Comparison of ENCODE assay signal across 9 cellular contexts in genomic region chr11:64165842-64166635, GRCh38. TPM values are rescaled to one million over a fixed set of nuclear protein-coding genes. Genes with fewer than 3 reads are reported as not detected.
DNase-seq lines count a peak whose midpoint lies in the region; ATAC-seq, FAIRE-seq and TF ChIP-seq lines count a peak whose summit lies in the region.
"Had no signal": no experiment of that assay in that cellular context is flagged by ENCODE, and none has a peak within 500 bp of the region (broad histone marks: within the 10 kb centered on the region; RNA-seq: fewer than 3 reads in every experiment).

Gene MACROD1, minus strand, starts transcription at chr11:64166113. Its CDS starts 119 bp downstream, at chr11:64165994.

- peak within 1 kb of the TSS; percentile 66 for H2AFZ ChIP-seq in keratinocyte (ENCODE audit: control insufficient read depth, low read length)

- H3K9ac ChIP-seq in keratinocyte (ENCODE audit: control insufficient read depth, extremely low read depth, insufficient read depth, low read length), result peak within 1 kb of the TSS; percentile 64

- peak within 1 kb of the TSS; percentile 86 for H3K4me3 Mint-ChIP-seq in central memory CD8-positive, alpha-beta T cell

- no peak for TF ChIP-seq CTCF in keratinocyte (optimal IDR thresholded peaks at IDR 0.05 in 1 of 3, IDR thresholded peaks at IDR 0.05 in 1 of 3, conservative IDR thresholded peaks at IDR 0.05 in 1 of 3; ENCODE audit: extremely low read depth in 1 of 3, insufficient read depth in 2 of 3, low read length in 3 of 3)

- H3K9me3 Mint-ChIP-seq in central memory CD8-positive, alpha-beta T cell, result no peaks in the 10 kb centered on the region

- dilution Hi-C loops in keratinocyte (cut with MboI; ENCODE audit: extremely low pct_ligation_motif_present, low sequenced_read_pairs), result no loop called here

- no peaks in the 10 kb centered on the region for H3K9me3 ChIP-seq in keratinocyte (ENCODE audit: control insufficient read depth, low read depth, low read length)

- peak within 1 kb of the TSS; percentile 87 for H3K4me2 ChIP-seq in keratinocyte (ENCODE audit: control insufficient read depth, extremely low read depth, insufficient read depth, low read depth, low read length)

- peak within 1 kb of the TSS; percentile 49 to 78 (median 71) for H3K4me3 ChIP-seq in keratinocyte (ENCODE audit: control insufficient read depth in 2 of 3, extremely low read depth in 1 of 3, insufficient read depth in 2 of 3, low read depth in 1 of 3, low read length in 3 of 3)

- peak; percentile 17 for DNase-seq in NCI-H2107 treated with DMSO at 0.1 percent for 48 hours (lab: John Stamatoyannopoulos, UW; ENCODE audit: unreplicated experiment)
- no peak for DNase-seq in NCI-H2107 (lab: John Stamatoyannopoulos, UW)
- DNase-seq in NCI-H2196 treated with DMSO at 0.1 percent for 48 hours (lab: John Stamatoyannopoulos, UW; ENCODE audit: unreplicated experiment), result peak; percentile 45
- DNase-seq in activated CD4-positive, CD25-positive, alpha-beta regulatory T cell (lab: John Stamatoyannopoulos, UW), result peak; percentile 49 to 62 (median 56)
- DNase-seq in central memory CD8-positive, alpha-beta T cell (ENCODE audit: low spot score in 2 of 2), result peak; percentile 33 to 47
- no peak for DNase-seq in keratinocyte (ENCODE audit: low read depth, low spot score)
- peak; percentile 42 to 78 for DNase-seq in stimulated activated CD4-positive, alpha-beta T cell treated with anti-CD3 and anti-CD28 coated beads, Interleukin-15, amount 100 ng/mL, for 1 hour (ENCODE audit: low read depth in 1 of 2, low spot score in 1 of 2)

- no peaks in the 10 kb centered on the region for H4K20me1 ChIP-seq in keratinocyte (ENCODE audit: control insufficient read depth, extremely low read depth, insufficient read depth, low read length)

- no peak within 1 kb of the TSS for H3K27ac ChIP-seq in keratinocyte (ENCODE audit: control insufficient read depth, insufficient read depth, low read length)

- ATAC-seq in HG03097 (IDR thresholded peaks at IDR 0.05; ENCODE audit: low FRiP score, unreplicated experiment), result peak; percentile 72
- peak; percentile 95 for ATAC-seq in central memory CD8-positive, alpha-beta T cell (replicated peaks; ENCODE audit: extremely low read depth, poor library complexity, severe bottlenecking)

- no peaks in the 10 kb centered on the region for H3K79me2 ChIP-seq in keratinocyte (ENCODE audit: control insufficient read depth, insufficient read depth, low read length)

- H3K27me3 ChIP-seq in keratinocyte (ENCODE audit: control insufficient read depth, extremely low read depth, insufficient read depth, low read length), result no peaks in the 10 kb centered on the region

- H3K36me3 ChIP-seq in keratinocyte (ENCODE audit: control insufficient read depth in 2 of 2, extremely low read depth in 1 of 2, insufficient read depth in 2 of 2, low read length in 2 of 2), result no peaks in the 10 kb centered on the region

- FAIRE-seq in keratinocyte (lab: Jason Lieb, UNC), result no peak
- FAIRE-seq: A204.1 had no signal

- no peaks in the 10 kb centered on the region for H3K27me3 Mint-ChIP-seq in central memory CD8-positive, alpha-beta T cell

- H3K4me1 ChIP-seq in keratinocyte (ENCODE audit: control insufficient read depth, extremely low read depth, insufficient read depth, low read length), result peaks cover 9% of the 10 kb centered on the region

- H3K36me3 Mint-ChIP-seq in central memory CD8-positive, alpha-beta T cell (ENCODE audit: insufficient read depth), result no peaks in the 10 kb centered on the region

- no peak within 1 kb of the TSS for H3K27ac Mint-ChIP-seq in central memory CD8-positive, alpha-beta T cell (ENCODE audit: low read depth)

- peaks cover 14% of the 10 kb centered on the region for H3K4me1 Mint-ChIP-seq in central memory CD8-positive, alpha-beta T cell

- H3K9me1 ChIP-seq in keratinocyte (ENCODE audit: control insufficient read depth, extremely low read depth, insufficient read depth, low read length), result no peaks in the 10 kb centered on the region

RNA-seq across cellular contexts. Expression of gene MACROD1, which starts in this region (rescaled TPM):
- 2.7 to 6.7 TPM (median 4.6 TPM) in 3 replicates for polyA plus RNA-seq in keratinocyte
- polyA plus RNA-seq in keratinocyte (2011; ENCODE audit: low read depth), result 28.4 TPM
- polyA plus RNA-seq in keratinocyte (2011; cell fraction: cytosol; rRNA removed), result 1.4 and 3.4 TPM in 2 replicates
- polyA plus RNA-seq in keratinocyte (2011; cell fraction: nucleus; rRNA removed), result 2.3 and 2.4 TPM in 2 replicates
- polyA plus RNA-seq in keratinocyte (2012; ENCODE audit: low replicate concordance), result 6.9 and 18.7 TPM in 2 replicates
- 1.5 to 1.9 TPM in 2 of 3 replicates, not detected in the other for polyA minus RNA-seq in keratinocyte
- polyA minus RNA-seq in keratinocyte (2011; cell fraction: cytosol; rRNA and poly(A)+ RNA removed), result 17.3 TPM
- polyA minus RNA-seq in keratinocyte (2011; cell fraction: nucleus; rRNA and poly(A)+ RNA removed), result 1.6 and 3.3 TPM in 2 replicates

Comparison
In these comparisons a context has a peak if more than half of its experiments do, and no peak if none do; other contexts are left out.
1. DNase-seq: peak in NCI-H2107 treated with DMSO at 0.1 percent for 48 hours (single experiment), NCI-H2196 treated with DMSO at 0.1 percent for 48 hours (single experiment), activated CD4-positive, CD25-positive, alpha-beta regulatory T cell (4 of 4), central memory CD8-positive, alpha-beta T cell (2 of 2) and stimulated activated CD4-positive, alpha-beta T cell treated with anti-CD3 and anti-CD28 coated beads, Interleukin-15, amount 100 ng/mL, for 1 hour (2 of 2); none in NCI-H2107 (single experiment) and keratinocyte (single experiment).